Comparison of ENCODE assay signal across 14 cellular contexts in the genomic region with DNA sequence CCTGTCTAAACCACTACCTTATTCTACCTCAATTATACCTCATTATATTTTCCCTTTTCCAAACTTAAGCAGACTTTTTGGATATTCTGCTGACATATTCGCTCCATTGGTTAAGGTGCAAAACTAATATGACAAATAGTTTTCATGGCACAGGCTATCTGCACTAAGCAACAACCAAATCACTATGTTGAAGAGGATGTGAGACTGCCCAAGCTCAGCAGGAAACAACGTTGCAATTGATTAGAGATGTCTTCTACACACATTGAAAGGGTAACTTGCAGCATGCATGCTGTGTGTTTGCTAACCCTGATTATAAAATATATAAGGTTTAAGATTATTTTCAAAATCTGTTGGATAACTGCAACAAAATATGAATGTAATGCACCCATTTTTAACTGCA.
DNase-seq lines count a peak whose midpoint lies in the region; ATAC-seq, FAIRE-seq and TF ChIP-seq lines count a peak whose summit lies in the region.
"Had no signal": no experiment of that assay in that cellular context is flagged by ENCODE, and none has a peak within 500 bp of the region (broad histone marks: within the 10 kb centered on the region; RNA-seq: fewer than 3 reads in every experiment).

No MANE protein-coding gene starts in this region.

- peak; percentile 89 for FAIRE-seq in GM12891 (lab: Jason Lieb, UNC)
- FAIRE-seq: endometrium had no signal

- no peak for TF ChIP-seq POLR2A in GM12891 (IDR thresholded peaks at IDR 0.05; ENCODE audit: low read depth, low read length)

- ATAC-seq in GM19328 (IDR thresholded peaks at IDR 0.05; ENCODE audit: unreplicated experiment) (peak; percentile 63), HG02759 (IDR thresholded peaks at IDR 0.05; ENCODE audit: unreplicated experiment) (peak; percentile 70), HG03460 (IDR thresholded peaks at IDR 0.05; ENCODE audit: unreplicated experiment) (peak; percentile 55), HG03039 (IDR thresholded peaks at IDR 0.05; ENCODE audit: unreplicated experiment) (no peak)
- ATAC-seq: activated CD4-positive, CD25-positive, alpha-beta regulatory T cell treated with anti-CD3 and anti-CD28 coated beads, Interleukin-2, amount 50 U/mL, for 24 hours; heart left ventricle; left lung; upper lobe of right lung had no signal

- DNase-seq in GM12891 (ENCODE audit: insufficient read length, low spot score) (peak; percentile 21), NOMO-1 treated with dmso at 0.1 percent for 144 hours (lab: John Stamatoyannopoulos, UW; ENCODE audit: unreplicated experiment) (no peak), foreskin melanocyte (no peak)
- no peak for DNase-seq in stimulated activated CD4-positive, alpha-beta T cell treated with anti-CD3 and anti-CD28 coated beads, Interleukin-15, amount 100 ng/mL, for 24 hours
- DNase-seq: heart left ventricle, left lung, MV-4-11, upper lobe of right lung had no signal

TF ChIP-seq in GM12891, 5 proteins besides CTCF, POLR2A, EP300 and RAD21:
- TF ChIP-seq POU2F2 (IDR thresholded peaks at IDR 0.05; ENCODE audit: low read depth, low read length) (no peak), SPI1 (IDR thresholded peaks at IDR 0.05; ENCODE audit: low read depth, low read length) (peak; percentile 72), TAF1 (IDR thresholded peaks at IDR 0.05; ENCODE audit: low read depth, low read length) (no peak), POLR2AphosphoS5 (IDR thresholded peaks at IDR 0.05; ENCODE audit: low read depth, low read length) (no peak), PAX5 (IDR thresholded peaks at IDR 0.05; ENCODE audit: insufficient read depth, low read length, severe bottlenecking) (no peak)
